In genomic region chr20:49091762-49092161, GRCh38 we compare ENCODE assay signal across 27 cellular contexts.
"Had no signal": no experiment of that assay in that cellular context is flagged by ENCODE, and none has a peak within 500 bp of the region (broad histone marks: within the 10 kb centered on the region; RNA-seq: fewer than 3 reads in every experiment).

No MANE protein-coding gene starts in this region.

- H3K4me2 ChIP-seq: hepatocyte had no signal

- H3K4me3 ChIP-seq: heart right ventricle, hepatocyte, left lung, lower lobe of right lung, right atrium auricular region, skin epidermis, tibial nerve, uterus had no signal

- H3K4me3 Mint-ChIP-seq: naive thymus-derived CD8-positive, alpha-beta T cell; nephron; neural crest cell; stimulated activated naive CD8-positive, alpha-beta T cell treated with anti-CD3 and anti-CD28 coated beads, Interleukin-15, amount 100 ng/mL, for 72 hours; type B pancreatic cell had no signal

- H3K9ac ChIP-seq: parathyroid adenoma had no signal

- H3K27ac Mint-ChIP-seq: nephron, type B pancreatic cell had no signal

- H3K9me3 Mint-ChIP-seq: naive thymus-derived CD8-positive, alpha-beta T cell; nephron; neural crest cell; stimulated activated naive CD8-positive, alpha-beta T cell treated with anti-CD3 and anti-CD28 coated beads, Interleukin-15, amount 100 ng/mL, for 72 hours; type B pancreatic cell had no signal

- H3K79me2 ChIP-seq: hepatocyte, parathyroid adenoma had no signal

- H2AFZ ChIP-seq: hepatocyte, parathyroid adenoma had no signal

- H3K4me1 Mint-ChIP-seq: naive thymus-derived CD8-positive, alpha-beta T cell; nephron; neural crest cell; stimulated activated naive CD8-positive, alpha-beta T cell treated with anti-CD3 and anti-CD28 coated beads, Interleukin-15, amount 100 ng/mL, for 72 hours had no signal

- H3K4me1 ChIP-seq: heart right ventricle, left lung, lower lobe of right lung, parathyroid adenoma, right atrium auricular region, tibial nerve, uterus had no signal

- DNase-seq: heart right ventricle; kidney glomerular epithelial cell; left cardiac atrium; left lung; lower lobe of right lung; mammary epithelial cell; mesenchymal stem cell; naive thymus-derived CD8-positive, alpha-beta T cell; occipital lobe; stimulated activated CD4-positive, alpha-beta T cell treated with anti-CD3 and anti-CD28 coated beads, Interleukin-12 subunit alpha, Interleukin-12 subunit beta, amount 100 ng/mL, for 4 hours; stimulated activated CD4-positive, alpha-beta T cell treated with anti-CD3 and anti-CD28 coated beads, Interleukin-15, amount 100 ng/mL, for 24 hours; stimulated activated CD4-positive, alpha-beta T cell treated with anti-CD3 and anti-CD28 coated beads, Interleukin-2, amount 100 ng/mL, for 24 hours; stimulated activated CD4-positive, alpha-beta T cell treated with anti-CD3 and anti-CD28 coated beads, Interleukin-4, amount 100 ng/mL, for 1 hour; stimulated activated naive CD4-positive, alpha-beta T cell treated with Interleukin-2 at 50 U/mL for 16 hours; stimulated activated naive CD8-positive, alpha-beta T cell treated with anti-CD3 and anti-CD28 coated beads, Interleukin-15, amount 100 ng/mL, for 72 hours; substantia nigra; uterus had no signal

- H3K27me3 ChIP-seq: heart right ventricle, hepatocyte, left lung, neutrophil, right atrium auricular region, tibial nerve, uterus had no signal

- H3K27ac ChIP-seq: heart right ventricle, hepatocyte, left lung, lower lobe of right lung, neutrophil, parathyroid adenoma, right atrium auricular region, skin epidermis, tibial nerve, uterus had no signal

- H3K36me3 ChIP-seq: uterus had no signal

- ATAC-seq: heart right ventricle; left cardiac atrium; left lung; lower lobe of right lung; naive thymus-derived CD8-positive, alpha-beta T cell; sciatic nerve; stimulated activated naive CD8-positive, alpha-beta T cell treated with anti-CD3 and anti-CD28 coated beads, Interleukin-15, amount 100 ng/mL, for 72 hours had no signal

- H3K27me3 Mint-ChIP-seq: naive thymus-derived CD8-positive, alpha-beta T cell; stimulated activated naive CD8-positive, alpha-beta T cell treated with anti-CD3 and anti-CD28 coated beads, Interleukin-15, amount 100 ng/mL, for 72 hours; type B pancreatic cell had no signal

- H3K9me3 ChIP-seq: heart right ventricle, left lung, lower lobe of right lung, neutrophil, right atrium auricular region, tibial nerve, uterus had no signal
